ENCODE assay signal across 15 cellular contexts in the genomic region with DNA sequence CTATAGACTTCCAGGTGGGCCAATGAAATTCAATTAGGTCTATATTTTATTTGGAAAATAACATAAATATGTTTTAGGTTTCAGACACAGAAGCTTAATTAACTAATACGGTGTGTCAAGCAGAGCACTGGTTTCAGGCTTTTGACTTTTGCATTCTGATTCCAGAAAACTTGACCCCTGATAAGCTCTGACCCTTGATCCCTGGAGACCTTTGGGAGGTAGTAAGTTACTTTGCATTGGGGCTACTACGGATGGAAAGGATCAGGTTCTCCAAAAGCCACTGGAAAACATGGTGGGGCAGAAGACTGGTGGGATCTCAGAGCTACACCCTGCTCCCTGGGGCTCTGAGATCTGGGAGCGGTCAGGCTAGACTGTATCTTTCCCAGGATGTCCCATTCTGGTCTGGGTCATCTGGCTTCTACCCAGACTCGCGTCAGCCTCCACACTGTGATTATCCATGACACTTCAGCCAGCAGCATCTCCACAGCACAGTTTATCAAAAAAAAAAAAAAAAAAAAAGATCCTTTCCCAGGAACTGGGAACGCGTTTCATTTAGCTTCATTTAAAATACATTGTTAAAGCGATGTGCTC. TPM values are rescaled to one million over a fixed set of nuclear protein-coding genes. Genes with fewer than 3 reads are reported as not detected.
DNase-seq lines count a peak whose midpoint lies in the region; ATAC-seq and TF ChIP-seq lines count a peak whose summit lies in the region.
"Had no signal": no experiment of that assay in that cellular context is flagged by ENCODE, and none has a peak within 500 bp of the region (broad histone marks: within the 10 kb centered on the region; RNA-seq: fewer than 3 reads in every experiment).

No MANE protein-coding gene starts in this region.

- peaks cover 18 to 30% (median 24%) of the 10 kb centered on the region in 4 donors for H3K4me1 Mint-ChIP-seq in CD4-positive, alpha-beta memory T cell

- H4K20me1 ChIP-seq in PC-3 (ENCODE audit: low read length) = no peaks in the 10 kb centered on the region

- 39 to 43% (median 42%) methylated on average over 8 of the region's 8 CpGs for WGBS in psoas muscle, 3 donors

- CTCF ChIA-PET in CD4-positive, alpha-beta memory T cell (lab: Charles Lee; ENCODE audit: partially characterized antibody) = interaction anchor here (1.0 to 1.8 kb wide), 3 partner anchors 17 to 78 kb away, joined by 3 to 12 read pairs (median 3); partner anchors contain the start of gene EMP1
- CTCF ChIA-PET in PC-3 (lab: Charles Lee) = no interaction called here

- BruUV-seq in PC-3 (replicated peaks; lab: Mats Ljungman, UMichigan) = no TSS peak

- no peaks in the 10 kb centered on the region for H3K9me2 ChIP-seq in PC-3 (replicated peaks; ENCODE audit: low read length)

- H3K27me3 Mint-ChIP-seq in CD4-positive, alpha-beta memory T cell = peaks cover 0 to 2% of the 10 kb centered on the region in 2 donors

- no peaks in the 10 kb centered on the region for H3K36me3 Mint-ChIP-seq in CD4-positive, alpha-beta memory T cell

- POLR2A ChIA-PET in CD4-positive, alpha-beta memory T cell (lab: Charles Lee; ENCODE audit: partially characterized antibody) = interaction anchor here (0.6 to 2.4 kb wide), 4 partner anchors 15 to 77 kb away, joined by 3 to 12 read pairs (median 4); no protein-coding TSS in a partner anchor
- POLR2A ChIA-PET in PC-3 (lab: Charles Lee; ENCODE audit: unreplicated experiment) = interaction anchor here (0.6 kb wide), 3 partner anchors 18 to 282 kb away, joined by 8 to 19 read pairs (median 14); partner anchors contain the start of gene EMP1

- intact Hi-C loops in CD4-positive, alpha-beta memory T cell (cut with micrococcal nuclease) = loop anchor here (1.0 kb wide), 1 partner anchor 18 kb away; the partner anchor contains the start of gene EMP1
- intact Hi-C loops in PC-3 (cut with micrococcal nuclease) = no loop called here
- intact Hi-C loops in psoas muscle (cut with DNase I) = no loop called here
- intact Hi-C loops in left colon (cut with DNase I, micrococcal nuclease) = no loop called here

- no peaks in the 10 kb centered on the region for H3K79me2 ChIP-seq in PC-3 (ENCODE audit: low read length)

- ATAC-seq in PC-3 = no peak
- no peak for ATAC-seq in foreskin keratinocyte
- ATAC-seq in psoas muscle = peak in 2 of 4 donors; percentile 53 to 62
- ATAC-seq in HG03025 (IDR thresholded peaks at IDR 0.05; ENCODE audit: low FRiP score, unreplicated experiment) = no peak
- ATAC-seq in left colon = no peak

- H3K27ac ChIP-seq in CD4-positive, alpha-beta memory T cell (ENCODE audit: low read depth, low read length) = no peak overlapping the region
- H3K27ac ChIP-seq in PC-3 (ENCODE audit: low read length) = peak overlapping the region; percentile 86
- peak overlapping the region; percentile 82 for H3K27ac ChIP-seq in foreskin keratinocyte
- H3K27ac ChIP-seq in psoas muscle = no peak overlapping the region
- H3K27ac ChIP-seq: SJSA1 had no signal

- peaks cover 19% of the 10 kb centered on the region for H3K4me1 ChIP-seq in CD4-positive, alpha-beta memory T cell (ENCODE audit: insufficient read depth, low read length)
- H3K4me1 ChIP-seq in PC-3 (ENCODE audit: insufficient read depth, low read length) = peaks cover 56% of the 10 kb centered on the region
- peaks cover 50% of the 10 kb centered on the region for H3K4me1 ChIP-seq in foreskin keratinocyte
- peaks cover 4% of the 10 kb centered on the region for H3K4me1 ChIP-seq in psoas muscle
- H3K4me1 ChIP-seq: prostate gland had no signal

- H2AFZ ChIP-seq in PC-3 (ENCODE audit: low read length) = no peak overlapping the region

- peak overlapping the region in 5 of 8 donors; percentile 77 to 89 (median 81) for H3K4me3 Mint-ChIP-seq in CD4-positive, alpha-beta memory T cell
- H3K4me3 Mint-ChIP-seq: B cell had no signal

- H3K27ac Mint-ChIP-seq in CD4-positive, alpha-beta memory T cell = peak overlapping the region in 2 of 7 donors; percentile 37 to 78
- H3K27ac Mint-ChIP-seq: activated T-helper 2 cell treated with anti-CD3 and anti-CD28 coated beads, Interferon-gamma antibody, Interleukin-2, Interleukin-4, amounts not matched to agents 10 μg/mL and 5 μg/mL and 100 μg/mL, durations not matched to agents 14 hours and 24 hours and 36 hours; B cell had no signal

- H3F3A ChIP-seq in PC-3 (ENCODE audit: low read length, unreplicated experiment) = no peaks in the 10 kb centered on the region

- no peaks in the 10 kb centered on the region for H3K9me3 ChIP-seq in CD4-positive, alpha-beta memory T cell (ENCODE audit: control insufficient read depth in 1 of 2, low read length in 2 of 2)
- H3K9me3 ChIP-seq in PC-3 (ENCODE audit: low read length) = no peaks in the 10 kb centered on the region
- H3K9me3 ChIP-seq in psoas muscle = no peaks in the 10 kb centered on the region
- H3K9me3 ChIP-seq: prostate gland, SJSA1, tibial nerve had no signal

- TF ChIP-seq CTCF in PC-3 (conservative IDR thresholded peaks at IDR 0.05; ENCODE audit: low read depth, low read length) (no peak), foreskin keratinocyte (conservative IDR thresholded peaks at IDR 0.05) (no peak), psoas muscle (IDR thresholded peaks at IDR 0.05) (no peak)

- DNase-seq in CD4-positive, alpha-beta memory T cell = no peak
- DNase-seq in PC-3 = no peak
- DNase-seq in foreskin keratinocyte = no peak
- peak; percentile 37 to 63 for DNase-seq in psoas muscle
- DNase-seq in left colon = no peak
- no peak for DNase-seq in KG1 (lab: John Stamatoyannopoulos, UW)
- no peak for DNase-seq in NCI-H82 (lab: John Stamatoyannopoulos, UW)
- DNase-seq: activated CD4-positive, CD25-positive, alpha-beta regulatory T cell treated with anti-CD3 and anti-CD28 coated beads, Interleukin-2, amount 50 U/mL, for 72 hours; NCI-H345 had no signal

- peak overlapping the region; percentile 83 for H3K4me2 ChIP-seq in PC-3 (ENCODE audit: low read length)

- no peaks in the 10 kb centered on the region for H3K27me3 ChIP-seq in CD4-positive, alpha-beta memory T cell (ENCODE audit: insufficient read depth, low read length)
- H3K27me3 ChIP-seq in PC-3 (ENCODE audit: low read length) = no peaks in the 10 kb centered on the region
- no peaks in the 10 kb centered on the region for H3K27me3 ChIP-seq in foreskin keratinocyte
- peaks cover 0 to 24% (median 0%) of the 10 kb centered on the region in 3 donors for H3K27me3 ChIP-seq in psoas muscle (ENCODE audit: insufficient read depth in 3 of 3, low read length in 2 of 3)
- H3K27me3 ChIP-seq: SJSA1, tibial nerve had no signal

- no peaks in the 10 kb centered on the region for H3K36me3 ChIP-seq in CD4-positive, alpha-beta memory T cell (ENCODE audit: insufficient read depth, low read length)
- no peaks in the 10 kb centered on the region for H3K36me3 ChIP-seq in PC-3 (ENCODE audit: low read depth, low read length)
- no peaks in the 10 kb centered on the region for H3K36me3 ChIP-seq in psoas muscle (ENCODE audit: insufficient read depth in 1 of 2, low read depth in 1 of 2)
- H3K36me3 ChIP-seq: prostate gland, SJSA1, tibial nerve had no signal

- H3K4me3 ChIP-seq in CD4-positive, alpha-beta memory T cell (ENCODE audit: low read length in 2 of 2) = no peak overlapping the region
- peak overlapping the region; percentile 60; the same call in 1 of the 2 replicates for H3K4me3 ChIP-seq in PC-3 (ENCODE audit: low read length)
- no peak overlapping the region for H3K4me3 ChIP-seq in psoas muscle
- H3K4me3 ChIP-seq: prostate gland, SJSA1 had no signal

- H3K9me3 Mint-ChIP-seq in CD4-positive, alpha-beta memory T cell = no peaks in the 10 kb centered on the region
- H3K9me3 Mint-ChIP-seq: activated T-helper 2 cell treated with anti-CD3 and anti-CD28 coated beads, Interferon-gamma antibody, Interleukin-2, Interleukin-4, amounts not matched to agents 10 μg/mL and 5 μg/mL and 100 μg/mL, durations not matched to agents 14 hours and 24 hours and 36 hours had no signal

- 0 out of 2 replicates have a peak overlapping the region, but pooled peaks have one; percentile 62 for H3K9ac ChIP-seq in PC-3 (ENCODE audit: low read length)

RNA-seq across cellular contexts. Expression of gene EMP1, which starts 17.9 kb away (rescaled TPM):
- total RNA-seq in CD4-positive, alpha-beta memory T cell = 1 to 10 TPM; 4.5 to 5.8 TPM
- 1 to 10 TPM in 1 of 2 donors, under 1 TPM in 1; 0.50 to 1.8 TPM for polyA plus RNA-seq in CD4-positive, alpha-beta memory T cell
- 158 and 187 TPM in 2 replicates for total RNA-seq in PC-3 (2014; rRNA removed)
- 174 and 217 TPM in 2 replicates for total RNA-seq in foreskin keratinocyte
- 230 and 288 TPM in 2 replicates for polyA plus RNA-seq in foreskin keratinocyte
- 100 to 1,000 TPM in 1 of 4 donors, 10 to 100 TPM in 3; 49.8 to 123 (median 74.1) TPM for total RNA-seq in psoas muscle
- polyA plus RNA-seq in psoas muscle = 10 to 100 TPM; 11.0 to 28.3 (median 14.4) TPM
- total RNA-seq in left colon = 1,000 to 10,000 TPM in 1 of 2 donors, 100 to 1,000 TPM in 1; 459 to 1,135 TPM

Comparison
In these comparisons a context has a peak if more than half of its experiments do, and no peak if none do; other contexts are left out.
1. DNase-seq: peak in psoas muscle (2 of 2); none in CD4-positive, alpha-beta memory T cell (0 of 5), PC-3 (single experiment), foreskin keratinocyte (0 of 2), left colon (0 of 2), KG1 (single experiment) and NCI-H82 (single experiment).
2. H3K27ac ChIP-seq: peak in PC-3 (single experiment) and foreskin keratinocyte (single experiment); none in CD4-positive, alpha-beta memory T cell (single experiment) and psoas muscle (single experiment).
3. RNA of gene EMP1, which starts 17.9 kb away (total RNA-seq): 459 to 1,135 TPM in left colon, 174 to 217 TPM in foreskin keratinocyte, 158 to 187 TPM in PC-3 and 49.8 to 123 TPM in psoas muscle; 4.5 to 5.8 TPM in CD4-positive, alpha-beta memory T cell; every median in the first group is over 4 times any median in the second.